30 cellular contexts compared by ENCODE assay signal in genomic region chr3:134505485-134505884, GRCh38.
"Had no signal": no experiment of that assay in that cellular context is flagged by ENCODE, and none has a peak within 500 bp of the region (broad histone marks: within the 10 kb centered on the region; RNA-seq: fewer than 3 reads in every experiment).

No MANE protein-coding gene starts in this region.

- H3K27me3 Mint-ChIP-seq: activated CD4-positive, alpha-beta T cell treated with anti-CD3 and anti-CD28 coated beads, Interleukin-2, amount 10 ng/mL, durations not matched to agents 7 days and 5 days; activated T-cell treated with anti-CD3 and anti-CD28 coated beads, Interleukin-2, amount 50 U/mL, for 24 hours had no signal

- H3K4me1 ChIP-seq: adrenal gland, body of pancreas, breast epithelium had no signal

- H3K4me3 ChIP-seq: adrenal gland, body of pancreas, breast epithelium had no signal

- ATAC-seq: activated CD8-positive, alpha-beta T cell treated with anti-CD3 and anti-CD28 coated beads, Interleukin-2, amount 10 ng/mL, durations not matched to agents 7 days and 5 days; activated naive CD4-positive, alpha-beta T cell treated with anti-CD3 and anti-CD28 coated beads, Interleukin-2, amount 50 U/mL, for 72 hours; body of pancreas; PC-3 had no signal

- H3K27ac Mint-ChIP-seq: activated CD4-positive, alpha-beta T cell treated with anti-CD3 and anti-CD28 coated beads, Interleukin-2, amount 10 ng/mL, durations not matched to agents 7 days and 5 days; activated CD8-positive, alpha-beta T cell treated with anti-CD3 and anti-CD28 coated beads, Interleukin-2, amount 10 ng/mL, durations not matched to agents 7 days and 5 days; activated naive CD4-positive, alpha-beta T cell treated with anti-CD3 and anti-CD28 coated beads for 36 hours; activated naive CD4-positive, alpha-beta T cell treated with anti-CD3 and anti-CD28 coated beads, Interleukin-2, amount 50 U/mL, for 72 hours; activated T-cell treated with anti-CD3 and anti-CD28 coated beads, Interleukin-2, amount 50 U/mL, for 24 hours; activated T-helper 1 cell treated with anti-CD3 and anti-CD28 coated beads, Interleukin-12 subunit alpha, Interleukin-12 subunit beta, Interleukin-2, Interleukin-4 antibody, amounts not matched to agents 30 ng/mL and 10 ng/mL and 1 ng/mL, durations not matched to agents 14 hours and 24 hours and 36 hours had no signal

- H3K27ac ChIP-seq: adrenal gland, body of pancreas, breast epithelium, WERI-Rb-1 had no signal

- H3K36me3 ChIP-seq: breast epithelium had no signal

- H3K4me3 Mint-ChIP-seq: activated CD4-positive, alpha-beta T cell treated with anti-CD3 and anti-CD28 coated beads, Interleukin-2, amount 10 ng/mL, durations not matched to agents 7 days and 5 days; activated CD8-positive, alpha-beta T cell treated with anti-CD3 and anti-CD28 coated beads, Interleukin-2, amount 10 ng/mL, durations not matched to agents 7 days and 5 days; activated naive CD4-positive, alpha-beta T cell treated with anti-CD3 and anti-CD28 coated beads for 36 hours; activated T-cell treated with anti-CD3 and anti-CD28 coated beads, Interleukin-2, amount 50 U/mL, for 24 hours; activated T-helper 1 cell treated with anti-CD3 and anti-CD28 coated beads, Interleukin-12 subunit alpha, Interleukin-12 subunit beta, Interleukin-2, Interleukin-4 antibody, amounts not matched to agents 30 ng/mL and 10 ng/mL and 1 ng/mL, durations not matched to agents 14 hours and 24 hours and 36 hours had no signal

- H3K27me3 ChIP-seq: adrenal gland, body of pancreas, breast epithelium had no signal

- FAIRE-seq: astrocyte had no signal

- H3K9me3 ChIP-seq: adrenal gland, body of pancreas had no signal

- DNase-seq: activated CD4-positive, alpha-beta T cell treated with anti-CD3 and anti-CD28 coated beads, Interleukin-2, amount 10 ng/mL, durations not matched to agents 7 days and 5 days; activated CD4-positive, alpha-beta T cell treated with anti-CD3 and anti-CD28 coated beads, Interleukin-2, amount 50 U/mL, for 48 hours; activated CD8-positive, alpha-beta T cell treated with anti-CD3 and anti-CD28 coated beads, Interleukin-2, amount 10 ng/mL, durations not matched to agents 7 days and 5 days; activated gamma-delta T cell treated with Interleukin-2 at 50 U/mL for 16 hours; activated naive CD4-positive, alpha-beta T cell treated with anti-CD3 and anti-CD28 coated beads for 36 hours; activated T-cell treated with anti-CD3 and anti-CD28 coated beads, Interleukin-2, amount 50 U/mL, for 24 hours; adrenal gland; body of pancreas; cerebellar nuclear complex; NCI-H1105; NCI-H1417 treated with DMSO at 0.1 percent for 48 hours; NCI-H187 treated with DMSO at 0.1 percent for 48 hours; NCI-H2081; NCI-H2171 treated with DMSO at 0.1 percent for 48 hours; NCI-H2227 treated with DMSO at 0.1 percent for 48 hours; NCI-H446 treated with DMSO at 0.1 percent for 48 hours; NCI-H524; NCI-H69; NCI-H82; PC-3; Right ventricle myocardium superior; SW 1271; T-helper 1 cell; T-helper 2 cell; T-helper 9 cell; WERI-Rb-1 had no signal
